Comparison of ENCODE assay signal across 17 cellular contexts in genomic region chr20:53786071-53786444, GRCh38.
DNase-seq lines count a peak whose midpoint lies in the region; ATAC-seq, FAIRE-seq and TF ChIP-seq lines count a peak whose summit lies in the region.
"Had no signal": no experiment of that assay in that cellular context is flagged by ENCODE, and none has a peak within 500 bp of the region (broad histone marks: within the 10 kb centered on the region; RNA-seq: fewer than 3 reads in every experiment).

No MANE protein-coding gene starts in this region.

- H4K20me1 ChIP-seq in OCI-LY7 (ENCODE audit: insufficient read depth, low read length) (no peaks in the 10 kb centered on the region), keratinocyte (ENCODE audit: control insufficient read depth, extremely low read depth, insufficient read depth, low read length) (no peaks in the 10 kb centered on the region)

- H3K79me2 ChIP-seq in OCI-LY7 (ENCODE audit: insufficient read depth, low read depth, low read length) (peaks cover 6% of the 10 kb centered on the region; the same call in 1 of the 2 replicates), keratinocyte (ENCODE audit: control insufficient read depth, insufficient read depth, low read length) (no peaks in the 10 kb centered on the region)

- peak in 1 of 2 donors; percentile 16 for ATAC-seq in stimulated activated naive B cell treated with anti-CD40 and anti-IgM and Interleukin-4, amounts not matched to agents 10 μg/mL and 1 μg/mL and 100 μg/mL, for 72 hours (replicated peaks)
- no peak for ATAC-seq in HG03378 (IDR thresholded peaks at IDR 0.05; ENCODE audit: unreplicated experiment)
- ATAC-seq: stimulated activated naive CD8-positive, alpha-beta T cell treated with anti-CD3 and anti-CD28 coated beads, Interleukin-15, Interleukin-2, amounts not matched to agents 100 U/mL and 50 U/mL, for 24 hours had no signal

- H3K27me3 ChIP-seq in keratinocyte (ENCODE audit: control insufficient read depth, extremely low read depth, insufficient read depth, low read length), result no peaks in the 10 kb centered on the region

- no peaks in the 10 kb centered on the region for H3K9me2 ChIP-seq in OCI-LY7 (ENCODE audit: insufficient read depth, low read length)

- intact Hi-C loops in OCI-LY7 (cut with micrococcal nuclease; ENCODE audit: unreplicated experiment), result no loop called here

- H3K9me3 ChIP-seq in OCI-LY7 (ENCODE audit: low read length) (no peaks in the 10 kb centered on the region), keratinocyte (ENCODE audit: control insufficient read depth, low read depth, low read length) (no peaks in the 10 kb centered on the region)

- peak overlapping the region; percentile 47; the same call in 1 of the 2 replicates for H2AFZ ChIP-seq in OCI-LY7 (ENCODE audit: low read length)
- H2AFZ ChIP-seq in keratinocyte (ENCODE audit: control insufficient read depth, low read length), result peak overlapping the region; percentile 17

- peaks cover 12% of the 10 kb centered on the region for H3K4me1 ChIP-seq in OCI-LY7 (ENCODE audit: insufficient read depth, low read length, poor library complexity, severe bottlenecking)
- peaks cover 42% of the 10 kb centered on the region for H3K4me1 ChIP-seq in keratinocyte (ENCODE audit: control insufficient read depth, extremely low read depth, insufficient read depth, low read length)

- H3K4me3 ChIP-seq in OCI-LY7 (ENCODE audit: low read depth, low read length, poor library complexity, severe bottlenecking) (no peak overlapping the region), keratinocyte (ENCODE audit: control insufficient read depth in 2 of 3, extremely low read depth in 1 of 3, insufficient read depth in 2 of 3, low read depth in 1 of 3, low read length in 3 of 3) (no peak overlapping the region)

- H3K9ac ChIP-seq in keratinocyte (ENCODE audit: control insufficient read depth, extremely low read depth, insufficient read depth, low read length), result no peak overlapping the region

- no peaks in the 10 kb centered on the region for H3K27me3 Mint-ChIP-seq in stimulated activated naive B cell treated with anti-CD40 and anti-IgM and Interleukin-4, amounts not matched to agents 10 μg/mL and 1 μg/mL and 100 μg/mL, for 72 hours
- no peaks in the 10 kb centered on the region for H3K27me3 Mint-ChIP-seq in activated naive CD4-positive, alpha-beta T cell treated with anti-CD3 and anti-CD28 coated beads, Interleukin-2, amount 10 ng/mL, durations not matched to agents 7 days and 5 days
- H3K27me3 Mint-ChIP-seq: CD4-positive, alpha-beta T cell had no signal

- FAIRE-seq in keratinocyte (lab: Jason Lieb, UNC), result peak; percentile 82
- FAIRE-seq: GM18507 had no signal

- H3K36me3 ChIP-seq in OCI-LY7 (ENCODE audit: insufficient read depth, low read length) (no peaks in the 10 kb centered on the region), keratinocyte (ENCODE audit: control insufficient read depth in 2 of 2, extremely low read depth in 1 of 2, insufficient read depth in 2 of 2, low read length in 2 of 2) (no peaks in the 10 kb centered on the region)

- H3K9me1 ChIP-seq in keratinocyte (ENCODE audit: control insufficient read depth, extremely low read depth, insufficient read depth, low read length), result no peaks in the 10 kb centered on the region

- TF ChIP-seq CTCF in OCI-LY7 (conservative IDR thresholded peaks at IDR 0.05; ENCODE audit: low read length), result no peak
- no peak for TF ChIP-seq CTCF in keratinocyte (optimal IDR thresholded peaks at IDR 0.05 in 1 of 3, IDR thresholded peaks at IDR 0.05 in 1 of 3, conservative IDR thresholded peaks at IDR 0.05 in 1 of 3; ENCODE audit: extremely low read depth in 1 of 3, insufficient read depth in 2 of 3, low read length in 3 of 3)

- H3K36me3 Mint-ChIP-seq in stimulated activated naive B cell treated with anti-CD40 and anti-IgM and Interleukin-4, amounts not matched to agents 10 μg/mL and 1 μg/mL and 100 μg/mL, for 72 hours, result no peaks in the 10 kb centered on the region
- H3K36me3 Mint-ChIP-seq in activated naive CD4-positive, alpha-beta T cell treated with anti-CD3 and anti-CD28 coated beads, Interleukin-2, amount 10 ng/mL, durations not matched to agents 7 days and 5 days, result no peaks in the 10 kb centered on the region

- H3K27ac ChIP-seq in OCI-LY7 (ENCODE audit: low read depth, low read length, poor library complexity, severe bottlenecking), result no peak overlapping the region
- H3K27ac ChIP-seq in keratinocyte (ENCODE audit: control insufficient read depth, insufficient read depth, low read length), result peak overlapping the region; percentile 68

- POLR2A ChIA-PET in OCI-LY7 (lab: Charles Lee), result interaction anchor here (0.8 to 2.3 kb wide), 2 partner anchors 11 to 45 kb away, joined by 3 to 22 read pairs; no protein-coding TSS in a partner anchor

- H3K27ac Mint-ChIP-seq in stimulated activated naive B cell treated with anti-CD40 and anti-IgM and Interleukin-4, amounts not matched to agents 10 μg/mL and 1 μg/mL and 100 μg/mL, for 72 hours, result peak overlapping the region; percentile 79
- no peak overlapping the region for H3K27ac Mint-ChIP-seq in activated naive CD4-positive, alpha-beta T cell treated with anti-CD3 and anti-CD28 coated beads, Interleukin-2, amount 10 ng/mL, durations not matched to agents 7 days and 5 days
- H3K27ac Mint-ChIP-seq: CD4-positive, alpha-beta T cell had no signal

- CTCF ChIA-PET in OCI-LY7 (lab: Charles Lee; ENCODE audit: unreplicated experiment), result no interaction called here
- CTCF ChIA-PET in activated naive CD4-positive, alpha-beta T cell treated with anti-CD3 and anti-CD28 coated beads, Interleukin-2, amount 10 ng/mL, durations not matched to agents 7 days and 5 days (lab: Charles Lee), result interaction anchor here (1.4 to 1.6 kb wide), 2 partner anchors 8 to 13 kb away, joined by 3 read pairs; no protein-coding TSS in a partner anchor

- BruUV-seq in OCI-LY7 (replicated peaks; lab: Mats Ljungman, UMichigan), result no TSS peak

- dilution Hi-C loops in keratinocyte (cut with MboI; ENCODE audit: extremely low pct_ligation_motif_present, low sequenced_read_pairs), result no loop called here

- peaks cover 18 to 35% of the 10 kb centered on the region in 2 donors for H3K4me1 Mint-ChIP-seq in stimulated activated naive B cell treated with anti-CD40 and anti-IgM and Interleukin-4, amounts not matched to agents 10 μg/mL and 1 μg/mL and 100 μg/mL, for 72 hours
- peaks cover 19% of the 10 kb centered on the region for H3K4me1 Mint-ChIP-seq in activated naive CD4-positive, alpha-beta T cell treated with anti-CD3 and anti-CD28 coated beads, Interleukin-2, amount 10 ng/mL, durations not matched to agents 7 days and 5 days

- H3K4me2 ChIP-seq in OCI-LY7 (ENCODE audit: low read length), result 0 out of 2 replicates have a peak overlapping the region, but pooled peaks have one; percentile 4
- peak overlapping the region; percentile 29 for H3K4me2 ChIP-seq in keratinocyte (ENCODE audit: control insufficient read depth, extremely low read depth, insufficient read depth, low read depth, low read length)

- no peak overlapping the region for H3K4me3 Mint-ChIP-seq in stimulated activated naive B cell treated with anti-CD40 and anti-IgM and Interleukin-4, amounts not matched to agents 10 μg/mL and 1 μg/mL and 100 μg/mL, for 72 hours
- H3K4me3 Mint-ChIP-seq in activated naive CD4-positive, alpha-beta T cell treated with anti-CD3 and anti-CD28 coated beads, Interleukin-2, amount 10 ng/mL, durations not matched to agents 7 days and 5 days, result no peak overlapping the region
- H3K4me3 Mint-ChIP-seq: CD4-positive, alpha-beta T cell had no signal

- DNase-seq in HPDE6-E6E7 (ENCODE audit: extremely low spot score) (peak; percentile 80), OCI-LY7 (ENCODE audit: low spot score) (no peak), keratinocyte (ENCODE audit: low read depth, low spot score) (no peak), NOMO-1 (lab: John Stamatoyannopoulos, UW; ENCODE audit: unreplicated experiment in 2 of 2) (no peak)
- DNase-seq in stimulated activated naive B cell treated with anti-CD40 and anti-IgM and Interleukin-4, amounts not matched to agents 10 μg/mL and 1 μg/mL and 100 μg/mL, for 72 hours, result no peak
- no peak for DNase-seq in activated naive CD4-positive, alpha-beta T cell treated with anti-CD3 and anti-CD28 coated beads, Interleukin-2, amount 10 ng/mL, durations not matched to agents 7 days and 5 days
- DNase-seq: activated CD4-positive, alpha-beta T cell treated with anti-CD3 and anti-CD28 coated beads for 1 hour; activated T-cell treated with anti-CD3 and anti-CD28 coated beads for 4 hours; CD4-positive, alpha-beta T cell; GF-D8; NCI-H1417 treated with DMSO at 0.1 percent for 48 hours; NK-92 treated with Interleukin-12 subunit alpha and Interleukin-12 subunit beta, amount 100 ng/mL, for 24 hours; right cardiac atrium; stimulated activated CD4-positive, alpha-beta T cell treated with anti-CD3 and anti-CD28 coated beads, Interleukin-4, amount 100 ng/mL, for 4 hours; stimulated activated naive CD8-positive, alpha-beta T cell treated with anti-CD3 and anti-CD28 coated beads, Interleukin-15, Interleukin-2, amounts not matched to agents 100 U/mL and 50 U/mL, for 24 hours had no signal

- no peaks in the 10 kb centered on the region for H3K9me3 Mint-ChIP-seq in stimulated activated naive B cell treated with anti-CD40 and anti-IgM and Interleukin-4, amounts not matched to agents 10 μg/mL and 1 μg/mL and 100 μg/mL, for 72 hours
- H3K9me3 Mint-ChIP-seq in activated naive CD4-positive, alpha-beta T cell treated with anti-CD3 and anti-CD28 coated beads, Interleukin-2, amount 10 ng/mL, durations not matched to agents 7 days and 5 days, result no peaks in the 10 kb centered on the region
- H3K9me3 Mint-ChIP-seq: CD4-positive, alpha-beta T cell had no signal
